ENCODE assay signal across 18 cellular contexts in genomic region chr1:40411294-40411693, GRCh38. TPM values are rescaled to one million over a fixed set of nuclear protein-coding genes. Genes with fewer than 3 reads are reported as not detected.
DNase-seq lines count a peak whose midpoint lies in the region; ATAC-seq and TF ChIP-seq lines count a peak whose summit lies in the region.
"Had no signal": no experiment of that assay in that cellular context is flagged by ENCODE, and none has a peak within 500 bp of the region (broad histone marks: within the 10 kb centered on the region; RNA-seq: fewer than 3 reads in every experiment).

No MANE protein-coding gene starts in this region.

- no peak overlapping the region for H2BK5ac ChIP-seq in trophoblast cell (ENCODE audit: low read depth, low read length, poor library complexity)

- H2BK120ac ChIP-seq in trophoblast cell (ENCODE audit: insufficient read depth, low read length, poor library complexity), result no peak overlapping the region

- H3K27ac ChIP-seq in trophoblast cell (ENCODE audit: low read depth, low read length), result no peak overlapping the region
- peak overlapping the region in 19 of 59 donors; percentile 2 to 73 (median 44) for H3K27ac ChIP-seq in dorsolateral prefrontal cortex
- H3K27ac ChIP-seq: C4-2B had no signal

- H3K79me1 ChIP-seq in trophoblast cell (ENCODE audit: low read length), result no peaks in the 10 kb centered on the region

- no peak for TF ChIP-seq CTCF in dorsolateral prefrontal cortex (IDR thresholded peaks at IDR 0.05 in 54 of 56, conservative IDR thresholded peaks at IDR 0.05 in 2 of 56; ENCODE audit: low read depth in 1 of 56, partially characterized antibody in 56 of 56)

- no peak overlapping the region for H3K23ac ChIP-seq in trophoblast cell (ENCODE audit: low read length)

- no peak overlapping the region for H3K4me2 ChIP-seq in trophoblast cell (ENCODE audit: low read length)

- no peaks in the 10 kb centered on the region for H3K27me3 Mint-ChIP-seq in activated T-cell treated with anti-CD3 and anti-CD28 coated beads, Interleukin-2, amount 50 U/mL, for 24 hours
- no peaks in the 10 kb centered on the region for H3K27me3 Mint-ChIP-seq in activated T-cell treated with anti-CD3 and anti-CD28 coated beads, Interleukin-2, amount 50 U/mL, for 4 hours (ENCODE audit: low read depth)
- no peaks in the 10 kb centered on the region for H3K27me3 Mint-ChIP-seq in effector memory CD8-positive, alpha-beta T cell

- peaks cover 95% of the 10 kb centered on the region for H3K36me3 Mint-ChIP-seq in activated T-cell treated with anti-CD3 and anti-CD28 coated beads, Interleukin-2, amount 50 U/mL, for 24 hours (ENCODE audit: low read depth)
- H3K36me3 Mint-ChIP-seq in activated T-cell treated with anti-CD3 and anti-CD28 coated beads, Interleukin-2, amount 50 U/mL, for 4 hours (ENCODE audit: insufficient read depth), result peaks cover 55% of the 10 kb centered on the region
- peaks cover 75% of the 10 kb centered on the region for H3K36me3 Mint-ChIP-seq in effector memory CD8-positive, alpha-beta T cell (ENCODE audit: insufficient read depth)

- H3K9ac ChIP-seq in trophoblast cell (ENCODE audit: low read length), result no peak overlapping the region

- DNase-seq in activated T-cell treated with anti-CD3 and anti-CD28 coated beads, Interleukin-2, amount 50 U/mL, for 24 hours, result no peak
- DNase-seq in activated T-cell treated with anti-CD3 and anti-CD28 coated beads, Interleukin-2, amount 50 U/mL, for 4 hours, result no peak
- peak; percentile 0 for DNase-seq in NCI-H69 (lab: John Stamatoyannopoulos, UW)
- DNase-seq in effector memory CD8-positive, alpha-beta T cell, result no peak
- DNase-seq in trophoblast cell, result peak; percentile 79 to 96
- DNase-seq in NCI-H187 treated with DMSO at 0.1 percent for 48 hours (lab: John Stamatoyannopoulos, UW), result no peak
- no peak for DNase-seq in dorsolateral prefrontal cortex
- DNase-seq: Calu3, H9, IMR-90, Kasumi-1, NCI-H1417 treated with DMSO at 0.1 percent for 48 hours, NCI-H2081 treated with DMSO at 0.1 percent for 48 hours, NCI-H226, NCI-H526 treated with DMSO at 0.1 percent for 48 hours, PC-3 had no signal

- H2BK12ac ChIP-seq in trophoblast cell (ENCODE audit: low read length), result no peak overlapping the region

- H2AFZ ChIP-seq in trophoblast cell (ENCODE audit: insufficient read depth, low read length, poor library complexity), result no peak overlapping the region

- no peak overlapping the region for H3K4me3 Mint-ChIP-seq in activated T-cell treated with anti-CD3 and anti-CD28 coated beads, Interleukin-2, amount 50 U/mL, for 24 hours
- H3K4me3 Mint-ChIP-seq in activated T-cell treated with anti-CD3 and anti-CD28 coated beads, Interleukin-2, amount 50 U/mL, for 4 hours, result no peak overlapping the region
- H3K4me3 Mint-ChIP-seq in effector memory CD8-positive, alpha-beta T cell, result no peak overlapping the region
- H3K4me3 Mint-ChIP-seq: H9 had no signal

- H3K4ac ChIP-seq in trophoblast cell (ENCODE audit: low read depth, low read length), result no peak overlapping the region

- H3K4me3 ChIP-seq in trophoblast cell (ENCODE audit: low read depth, low read length) (no peak overlapping the region), dorsolateral prefrontal cortex (no peak overlapping the region)

- H2AK5ac ChIP-seq in trophoblast cell (ENCODE audit: low read length), result no peak overlapping the region

- no peak overlapping the region for H4K8ac ChIP-seq in trophoblast cell (ENCODE audit: low read depth, low read length)

- peaks cover 0 to 2% of the 10 kb centered on the region in 2 experiments for H3K36me3 ChIP-seq in trophoblast cell (ENCODE audit: control insufficient read depth in 1 of 2, insufficient read depth in 2 of 2, low read length in 2 of 2)

- H4K12ac ChIP-seq in trophoblast cell (ENCODE audit: low read depth, low read length), result no peak overlapping the region

- peaks cover 39% of the 10 kb centered on the region for H3K4me1 Mint-ChIP-seq in activated T-cell treated with anti-CD3 and anti-CD28 coated beads, Interleukin-2, amount 50 U/mL, for 24 hours (ENCODE audit: low read depth)
- H3K4me1 Mint-ChIP-seq in activated T-cell treated with anti-CD3 and anti-CD28 coated beads, Interleukin-2, amount 50 U/mL, for 4 hours (ENCODE audit: low read depth), result peaks cover 28% of the 10 kb centered on the region
- peaks cover 9 to 28% of the 10 kb centered on the region in 2 donors for H3K4me1 Mint-ChIP-seq in effector memory CD8-positive, alpha-beta T cell (ENCODE audit: low read depth in 2 of 2)

- H3K9me3 Mint-ChIP-seq in activated T-cell treated with anti-CD3 and anti-CD28 coated beads, Interleukin-2, amount 50 U/mL, for 24 hours, result no peaks in the 10 kb centered on the region
- no peaks in the 10 kb centered on the region for H3K9me3 Mint-ChIP-seq in activated T-cell treated with anti-CD3 and anti-CD28 coated beads, Interleukin-2, amount 50 U/mL, for 4 hours
- no peaks in the 10 kb centered on the region for H3K9me3 Mint-ChIP-seq in effector memory CD8-positive, alpha-beta T cell
- H3K9me3 Mint-ChIP-seq: H9 had no signal

- H3K27me3 ChIP-seq in trophoblast cell (ENCODE audit: insufficient read depth, low read length), result no peaks in the 10 kb centered on the region
- no peaks in the 10 kb centered on the region for H3K27me3 ChIP-seq in dorsolateral prefrontal cortex

- no peaks in the 10 kb centered on the region for H3K79me2 ChIP-seq in trophoblast cell (ENCODE audit: control insufficient read depth, insufficient read depth, low read length, poor library complexity)

- no peak overlapping the region for H3K14ac ChIP-seq in trophoblast cell (ENCODE audit: low read length)

- H3K4me1 ChIP-seq in trophoblast cell (ENCODE audit: control insufficient read depth in 1 of 2, insufficient read depth in 2 of 2, low read length in 2 of 2), result no peaks in the 10 kb centered on the region

- ATAC-seq in activated T-cell treated with anti-CD3 and anti-CD28 coated beads, Interleukin-2, amount 50 U/mL, for 4 hours, result no peak
- no peak for ATAC-seq in effector memory CD8-positive, alpha-beta T cell (replicated peaks)
- ATAC-seq in GM21825 (IDR thresholded peaks at IDR 0.05; ENCODE audit: unreplicated experiment), result no peak
- ATAC-seq: PC-3 had no signal

- WGBS in trophoblast cell (ENCODE audit: extremely low coverage, insufficient coverage, insufficient read length), result no CpG with 5 or more reads among the region's 5 CpGs

- intact Hi-C loops in dorsolateral prefrontal cortex (cut with DNase I), result no loop called here

- no peak overlapping the region for H4K91ac ChIP-seq in trophoblast cell (ENCODE audit: low read depth, low read length)

- peak overlapping the region; percentile 18 for H3K27ac Mint-ChIP-seq in activated T-cell treated with anti-CD3 and anti-CD28 coated beads, Interleukin-2, amount 50 U/mL, for 24 hours
- peak overlapping the region; percentile 25 to 59 for H3K27ac Mint-ChIP-seq in effector memory CD8-positive, alpha-beta T cell
- H3K27ac Mint-ChIP-seq: H9 had no signal

- no peaks in the 10 kb centered on the region for H3K9me3 ChIP-seq in trophoblast cell (ENCODE audit: insufficient read depth, low read depth, low read length)

- no peak overlapping the region for H3K18ac ChIP-seq in trophoblast cell (ENCODE audit: low read length)

RNA-seq across cellular contexts. Expression of gene SMAP2, which starts 37.8 kb away (rescaled TPM):
- total RNA-seq in activated T-cell treated with anti-CD3 and anti-CD28 coated beads, Interleukin-2, amount 50 U/mL, for 4 hours, result 100 to 1,000 TPM; 128 to 153 (median 142) TPM
- 9.8 and 10.1 TPM in 2 replicates for polyA plus RNA-seq in trophoblast cell (2013)
- 100 to 1,000 TPM in 80 of 120 experiments, 10 to 100 TPM in 40; 58.5 to 148 (median 109) TPM for total RNA-seq in dorsolateral prefrontal cortex

RNA-seq across cellular contexts. Expression of gene ZFP69B, which starts 39.0 kb away (rescaled TPM):
- total RNA-seq in activated T-cell treated with anti-CD3 and anti-CD28 coated beads, Interleukin-2, amount 50 U/mL, for 4 hours, result 10 to 100 TPM in 1 of 3 donors, 1 to 10 TPM in 2; 8.0 to 10.1 (median 9.6) TPM
- polyA plus RNA-seq in trophoblast cell (2013), result 1.7 and 1.8 TPM in 2 replicates
- 10 to 100 TPM in 94 of 120 experiments, 1 to 10 TPM in 26; 5.1 to 18.3 (median 12.0) TPM for total RNA-seq in dorsolateral prefrontal cortex

Comparison
In these comparisons a context has a peak if more than half of its experiments do, and no peak if none do; other contexts are left out.
1. DNase-seq: peak in NCI-H69 (single experiment) and trophoblast cell (2 of 2); none in activated T-cell treated with anti-CD3 and anti-CD28 coated beads, Interleukin-2, amount 50 U/mL, for 24 hours (single experiment), activated T-cell treated with anti-CD3 and anti-CD28 coated beads, Interleukin-2, amount 50 U/mL, for 4 hours (single experiment), effector memory CD8-positive, alpha-beta T cell (0 of 3), NCI-H187 treated with DMSO at 0.1 percent for 48 hours (single experiment) and dorsolateral prefrontal cortex (0 of 10).